ENCODE assay signal across 22 cellular contexts in the genomic region with DNA sequence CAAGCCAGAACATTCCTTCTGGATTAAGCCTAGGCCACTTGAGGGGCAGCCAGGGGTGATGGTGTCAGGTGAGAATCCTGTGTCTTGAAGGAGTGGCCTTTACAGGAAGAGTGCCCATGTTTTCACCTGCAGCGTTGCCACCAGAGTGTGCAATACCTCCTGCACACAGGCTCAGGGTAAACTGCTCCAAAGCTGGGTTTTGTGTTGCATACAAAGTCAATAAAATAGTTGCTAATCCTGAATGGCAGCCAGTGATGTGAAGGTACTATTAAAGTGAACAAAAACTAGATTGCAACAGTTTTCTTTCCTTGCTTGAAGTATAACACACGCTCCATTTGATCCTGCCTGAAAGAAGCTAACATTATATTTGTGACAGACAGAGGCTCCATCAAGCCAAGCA.
"Had no signal": no experiment of that assay in that cellular context is flagged by ENCODE, and none has a peak within 500 bp of the region (broad histone marks: within the 10 kb centered on the region; RNA-seq: fewer than 3 reads in every experiment).

No MANE protein-coding gene starts in this region.

- H3K27ac ChIP-seq: gastroesophageal sphincter, heart left ventricle, left ventricle myocardium inferior, skin epidermis, stomach had no signal

- H3K36me3 ChIP-seq: heart left ventricle, left ventricle myocardium inferior, stomach had no signal

- H3K4me1 ChIP-seq: heart left ventricle, left ventricle myocardium inferior had no signal

- H3K27me3 ChIP-seq: gastroesophageal sphincter, heart left ventricle, stomach had no signal

- FAIRE-seq: endometrium, kidney had no signal

- H3K4me3 ChIP-seq: gastroesophageal sphincter, heart left ventricle, left ventricle myocardium inferior, skin epidermis, stomach had no signal

- H3K36me3 Mint-ChIP-seq: T-cell had no signal

- DNase-seq: activated CD4-positive, alpha-beta memory T cell treated with anti-CD3 and anti-CD28 coated beads, Interleukin-2, amount 10 ng/mL, durations not matched to agents 7 days and 5 days; activated CD4-positive, alpha-beta T cell treated with anti-CD3 and anti-CD28 coated beads for 48 hours; activated CD4-positive, CD25-positive, alpha-beta regulatory T cell; activated naive CD4-positive, alpha-beta T cell treated with anti-CD3 and anti-CD28 coated beads for 36 hours; activated naive CD8-positive, alpha-beta T cell treated with anti-CD3 and anti-CD28 coated beads, Interleukin-2, amount 50 U/mL, for 24 hours; activated T-cell treated with anti-CD3 and anti-CD28 coated beads, Interleukin-2, amount 50 U/mL, for 24 hours; aorta; cerebellar nuclear complex; cortex of kidney; heart left ventricle; kidney; left ventricle myocardium inferior; mammary epithelial cell; midbrain; right cardiac atrium; stomach; T-cell; trophoblast cell had no signal

- H3K4me3 Mint-ChIP-seq: activated CD4-positive, alpha-beta memory T cell treated with anti-CD3 and anti-CD28 coated beads, Interleukin-2, amount 10 ng/mL, durations not matched to agents 7 days and 5 days; activated naive CD4-positive, alpha-beta T cell treated with anti-CD3 and anti-CD28 coated beads for 36 hours; activated naive CD8-positive, alpha-beta T cell treated with anti-CD3 and anti-CD28 coated beads, Interleukin-2, amount 50 U/mL, for 24 hours; activated T-cell treated with anti-CD3 and anti-CD28 coated beads, Interleukin-2, amount 50 U/mL, for 24 hours; neural crest cell; T-cell had no signal

- H3K9me3 ChIP-seq: gastroesophageal sphincter, left ventricle myocardium inferior, stomach had no signal

- H3K27me3 Mint-ChIP-seq: activated CD4-positive, alpha-beta memory T cell treated with anti-CD3 and anti-CD28 coated beads, Interleukin-2, amount 10 ng/mL, durations not matched to agents 7 days and 5 days; activated T-cell treated with anti-CD3 and anti-CD28 coated beads, Interleukin-2, amount 50 U/mL, for 24 hours; T-cell had no signal

- H3K27ac Mint-ChIP-seq: activated CD4-positive, alpha-beta memory T cell treated with anti-CD3 and anti-CD28 coated beads, Interleukin-2, amount 10 ng/mL, durations not matched to agents 7 days and 5 days; activated naive CD4-positive, alpha-beta T cell treated with anti-CD3 and anti-CD28 coated beads for 36 hours; activated naive CD8-positive, alpha-beta T cell treated with anti-CD3 and anti-CD28 coated beads, Interleukin-2, amount 50 U/mL, for 24 hours; activated T-cell treated with anti-CD3 and anti-CD28 coated beads, Interleukin-2, amount 50 U/mL, for 24 hours; T-cell had no signal

- H3K9me3 Mint-ChIP-seq: activated CD4-positive, alpha-beta memory T cell treated with anti-CD3 and anti-CD28 coated beads, Interleukin-2, amount 10 ng/mL, durations not matched to agents 7 days and 5 days; activated naive CD4-positive, alpha-beta T cell treated with anti-CD3 and anti-CD28 coated beads for 36 hours; activated naive CD8-positive, alpha-beta T cell treated with anti-CD3 and anti-CD28 coated beads, Interleukin-2, amount 50 U/mL, for 24 hours; activated T-cell treated with anti-CD3 and anti-CD28 coated beads, Interleukin-2, amount 50 U/mL, for 24 hours; neural crest cell; T-cell had no signal
